9 cellular contexts compared by ENCODE assay signal in the genomic region with DNA sequence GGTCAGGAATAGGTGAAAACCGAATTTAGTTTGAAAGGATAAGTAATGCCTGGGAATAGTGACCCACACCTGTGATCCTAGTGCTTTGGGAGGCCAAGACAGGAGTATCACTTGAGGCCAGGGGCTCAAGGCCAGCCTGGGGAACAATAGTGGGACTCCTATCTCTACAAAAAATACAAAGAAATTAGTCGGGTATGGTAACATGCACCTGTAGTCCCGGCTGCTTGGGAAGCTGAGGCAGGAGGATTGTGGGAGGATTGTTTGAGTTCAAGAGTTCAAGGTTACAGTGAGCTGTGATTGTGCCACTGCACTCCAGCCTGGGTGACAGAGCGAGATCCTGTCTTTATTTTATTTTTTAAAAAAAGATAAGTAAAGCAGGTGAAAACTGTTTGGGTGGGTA. TPM values are rescaled to one million over a fixed set of nuclear protein-coding genes. Genes with fewer than 3 reads are reported as not detected.
"Had no signal": no experiment of that assay in that cellular context is flagged by ENCODE, and none has a peak within 500 bp of the region (broad histone marks: within the 10 kb centered on the region; RNA-seq: fewer than 3 reads in every experiment).

No MANE protein-coding gene starts in this region.

- DNase-seq: GDM1, GF-D8 had no signal

- ATAC-seq: GM12878 had no signal

- FAIRE-seq: G401.6, GM12878, GM12891, GM12892, GM18507, GM19239 had no signal

- H3K4me3 ChIP-seq: GM12878 had no signal

RNA-seq across cellular contexts. Expression of a gene that starts 3.8 kb away (rescaled TPM):
- total RNA-seq: G401 had no signal
